8 cellular contexts compared by ENCODE assay signal in genomic region chr12:120581998-120582397, GRCh38. TPM values are rescaled to one million over a fixed set of nuclear protein-coding genes. Genes with fewer than 3 reads are reported as not detected.
DNase-seq lines count a peak whose midpoint lies in the region; ATAC-seq and TF ChIP-seq lines count a peak whose summit lies in the region.

No MANE protein-coding gene starts in this region.

- no peak for TF ChIP-seq CTCF in LNCaP clone FGC (IDR thresholded peaks at IDR 0.05; ENCODE audit: control insufficient read depth, extremely low read depth, insufficient read depth)
- TF ChIP-seq CTCF in body of pancreas (IDR thresholded peaks at IDR 0.05): no peak

- H3K36me3 ChIP-seq in BLaER1 (peaks cover 29% of the 10 kb centered on the region), body of pancreas (replicated peaks in 1 of 2; ENCODE audit: insufficient read depth in 1 of 2, low read depth in 2 of 2) (peaks cover 0 to 11% of the 10 kb centered on the region in 2 donors)

- peaks cover 35% of the 10 kb centered on the region for H3K36me3 Mint-ChIP-seq in central memory CD8-positive, alpha-beta T cell (ENCODE audit: insufficient read depth)
- no peaks in the 10 kb centered on the region for H3K36me3 Mint-ChIP-seq in natural killer cell treated with Interleukin-12 subunit alpha and Interleukin-12 subunit beta and Interleukin-15 and Interleukin-18, amount 100 ng/mL, for 72 hours

- H3K27me3 ChIP-seq in BLaER1 (peaks cover 42% of the 10 kb centered on the region), body of pancreas (no peaks in the 10 kb centered on the region)

- peak overlapping the region; percentile 93 for H3K4me2 ChIP-seq in BLaER1

- peaks cover 29% of the 10 kb centered on the region for H3K4me1 Mint-ChIP-seq in central memory CD8-positive, alpha-beta T cell
- peaks cover 35% of the 10 kb centered on the region in 2 donors for H3K4me1 Mint-ChIP-seq in natural killer cell treated with Interleukin-12 subunit alpha and Interleukin-12 subunit beta and Interleukin-15 and Interleukin-18, amount 100 ng/mL, for 72 hours (ENCODE audit: low read depth in 2 of 2)

- peak overlapping the region; percentile 99 for H3K4me3 Mint-ChIP-seq in central memory CD8-positive, alpha-beta T cell
- H3K4me3 Mint-ChIP-seq in natural killer cell treated with Interleukin-12 subunit alpha and Interleukin-12 subunit beta and Interleukin-15 and Interleukin-18, amount 100 ng/mL, for 72 hours: peak overlapping the region; percentile 97

- H3K27me3 Mint-ChIP-seq in central memory CD8-positive, alpha-beta T cell: no peaks in the 10 kb centered on the region
- H3K27me3 Mint-ChIP-seq in natural killer cell treated with Interleukin-12 subunit alpha and Interleukin-12 subunit beta and Interleukin-15 and Interleukin-18, amount 100 ng/mL, for 72 hours: peaks cover 0 to 2% of the 10 kb centered on the region in 2 donors

- H3K4me1 ChIP-seq in BLaER1: peaks cover 32% of the 10 kb centered on the region
- peaks cover 38% of the 10 kb centered on the region for H3K4me1 ChIP-seq in body of pancreas

- TF ChIP-seq POLR2A in body of pancreas (IDR thresholded peaks at IDR 0.05): no peak

- intact Hi-C loops in body of pancreas (cut with DNase I): loop anchor here (10.0 kb wide), 2 partner anchors 143 to 523 kb away; partner anchors contain the start of gene ACADS

- peak overlapping the region; percentile 67 for H3K9ac ChIP-seq in BLaER1

- no peak for DNase-seq in LNCaP clone FGC (ENCODE audit: low read depth)
- no peak for DNase-seq in central memory CD8-positive, alpha-beta T cell (ENCODE audit: low spot score in 2 of 2)
- no peak for DNase-seq in natural killer cell treated with Interleukin-12 subunit alpha and Interleukin-12 subunit beta and Interleukin-15 and Interleukin-18, amount 100 ng/mL, for 72 hours (ENCODE audit: low spot score)
- no peak for DNase-seq in body of pancreas
- DNase-seq in kidney glomerular epithelial cell (lab: John Stamatoyannopoulos, UW): no peak

- ATAC-seq in central memory CD8-positive, alpha-beta T cell (replicated peaks; ENCODE audit: extremely low read depth, poor library complexity, severe bottlenecking): no peak
- no peak for ATAC-seq in natural killer cell treated with Interleukin-12 subunit alpha and Interleukin-12 subunit beta and Interleukin-15 and Interleukin-18, amount 100 ng/mL, for 72 hours
- no peak for ATAC-seq in body of pancreas
- no peak for ATAC-seq in HG02571 (IDR thresholded peaks at IDR 0.05; ENCODE audit: unreplicated experiment)
- no peak for ATAC-seq in HG02970 (IDR thresholded peaks at IDR 0.05; ENCODE audit: low FRiP score, unreplicated experiment)

- H3K9me3 Mint-ChIP-seq in central memory CD8-positive, alpha-beta T cell: no peaks in the 10 kb centered on the region
- H3K9me3 Mint-ChIP-seq in natural killer cell treated with Interleukin-12 subunit alpha and Interleukin-12 subunit beta and Interleukin-15 and Interleukin-18, amount 100 ng/mL, for 72 hours: no peaks in the 10 kb centered on the region

- H3K27ac ChIP-seq in BLaER1: no peak overlapping the region
- H3K27ac ChIP-seq in body of pancreas: peak overlapping the region in 1 of 4 donors; percentile 81

- peak overlapping the region; percentile 79 for H3K27ac Mint-ChIP-seq in central memory CD8-positive, alpha-beta T cell (ENCODE audit: low read depth)
- peak overlapping the region; percentile 85 to 96 for H3K27ac Mint-ChIP-seq in natural killer cell treated with Interleukin-12 subunit alpha and Interleukin-12 subunit beta and Interleukin-15 and Interleukin-18, amount 100 ng/mL, for 72 hours

- 26 to 40% methylated on average over 9 of the region's 9 CpGs for WGBS in body of pancreas, 2 donors

- H3K4me3 ChIP-seq in BLaER1 (peak overlapping the region; percentile 81), LNCaP clone FGC (ENCODE audit: low read depth, low read length) (peak overlapping the region; percentile 68), body of pancreas (no peak overlapping the region)

- H4K20me1 ChIP-seq in BLaER1: peaks cover 39% of the 10 kb centered on the region

- H3K9me3 ChIP-seq in BLaER1 (no peaks in the 10 kb centered on the region), body of pancreas (no peaks in the 10 kb centered on the region)

RNA-seq across cellular contexts. Expression of gene POP5, which starts 0.8 kb away (rescaled TPM):
- total RNA-seq in natural killer cell treated with Interleukin-12 subunit alpha and Interleukin-12 subunit beta and Interleukin-15 and Interleukin-18, amount 100 ng/mL, for 72 hours: 10 to 100 TPM; 51.2 to 69.4 TPM
- total RNA-seq in body of pancreas: 10 to 100 TPM; 23.9 to 45.8 TPM

RNA-seq across cellular contexts. Expression of gene RNF10, which starts 47.8 kb away (rescaled TPM):
- 100 to 1,000 TPM; 241 to 279 TPM for total RNA-seq in natural killer cell treated with Interleukin-12 subunit alpha and Interleukin-12 subunit beta and Interleukin-15 and Interleukin-18, amount 100 ng/mL, for 72 hours
- total RNA-seq in body of pancreas: 100 to 1,000 TPM in 1 of 2 donors, 10 to 100 TPM in 1; 62.5 to 124 TPM

RNA-seq across cellular contexts. Expression of gene COQ5, which starts 53.0 kb away (rescaled TPM):
- 10 to 100 TPM; 27.5 to 27.9 TPM for total RNA-seq in natural killer cell treated with Interleukin-12 subunit alpha and Interleukin-12 subunit beta and Interleukin-15 and Interleukin-18, amount 100 ng/mL, for 72 hours
- 10 to 100 TPM in 1 of 2 donors, 1 to 10 TPM in 1; 9.6 to 24.1 TPM for total RNA-seq in body of pancreas

RNA-seq across cellular contexts. Expression of gene CABP1, which starts 58.4 kb away (rescaled TPM):
- total RNA-seq in natural killer cell treated with Interleukin-12 subunit alpha and Interleukin-12 subunit beta and Interleukin-15 and Interleukin-18, amount 100 ng/mL, for 72 hours: under 1 TPM in 1 of 2 donors, not detected in 1; 0.24 TPM
- total RNA-seq in body of pancreas: 1 to 10 TPM in 1 of 2 donors, under 1 TPM in 1; 0.33 to 1.0 TPM

Comparison
In these comparisons a context has a peak if more than half of its experiments do, and no peak if none do; other contexts are left out.
1. H3K4me3 ChIP-seq: peak in BLaER1 (single experiment) and LNCaP clone FGC (single experiment); none in body of pancreas (0 of 2).